Comparison of ENCODE assay signal across 16 cellular contexts in genomic region chr13:106114981-106115554, GRCh38.
"Had no signal": no experiment of that assay in that cellular context is flagged by ENCODE, and none has a peak within 500 bp of the region (broad histone marks: within the 10 kb centered on the region; RNA-seq: fewer than 3 reads in every experiment).

No MANE protein-coding gene starts in this region.

- H3K4me3 Mint-ChIP-seq: naive thymus-derived CD8-positive, alpha-beta T cell; stimulated activated memory B cell treated with anti-CD40 and anti-IgM and Interleukin-4, amounts not matched to agents 10 μg/mL and 1 μg/mL and 100 μg/mL, for 72 hours; T-cell had no signal

- H3K4me1 Mint-ChIP-seq: naive thymus-derived CD8-positive, alpha-beta T cell; stimulated activated memory B cell treated with anti-CD40 and anti-IgM and Interleukin-4, amounts not matched to agents 10 μg/mL and 1 μg/mL and 100 μg/mL, for 72 hours; T-cell had no signal

- ATAC-seq: activated naive CD4-positive, alpha-beta T cell treated with anti-CD3 and anti-CD28 coated beads, Interleukin-2, amount 50 U/mL, for 72 hours; left ventricle myocardium superior; naive thymus-derived CD8-positive, alpha-beta T cell; stimulated activated memory B cell treated with anti-CD40 and anti-IgM and Interleukin-4, amounts not matched to agents 10 μg/mL and 1 μg/mL and 100 μg/mL, for 72 hours; T-cell had no signal

- DNase-seq: activated CD4-positive, CD25-positive, alpha-beta regulatory T cell treated with anti-CD3 and anti-CD28 coated beads, Interleukin-2, amount 50 U/mL, for 72 hours; activated effector memory CD4-positive, alpha-beta T cell treated with Interleukin-2 at 50 U/mL for 16 hours; brain microvascular endothelial cell; effector CD8-positive, alpha-beta T cell; islet precursor cell; left ventricle myocardium superior; mesenchymal stem cell; naive thymus-derived CD8-positive, alpha-beta T cell; posterior cingulate gyrus; retina; stimulated activated CD4-positive, alpha-beta T cell treated with anti-CD3 and anti-CD28 coated beads, Interleukin-2, amount 100 ng/mL, for 48 hours; T-cell; T1000 had no signal

- H3K36me3 ChIP-seq: brain microvascular endothelial cell, neutrophil had no signal

- H3K27me3 Mint-ChIP-seq: stimulated activated memory B cell treated with anti-CD40 and anti-IgM and Interleukin-4, amounts not matched to agents 10 μg/mL and 1 μg/mL and 100 μg/mL, for 72 hours had no signal

- H3K36me3 Mint-ChIP-seq: activated naive CD4-positive, alpha-beta T cell treated with anti-CD3 and anti-CD28 coated beads, Interleukin-2, amount 50 U/mL, for 72 hours; naive thymus-derived CD8-positive, alpha-beta T cell; stimulated activated memory B cell treated with anti-CD40 and anti-IgM and Interleukin-4, amounts not matched to agents 10 μg/mL and 1 μg/mL and 100 μg/mL, for 72 hours; T-cell had no signal

- H3K9me3 Mint-ChIP-seq: stimulated activated memory B cell treated with anti-CD40 and anti-IgM and Interleukin-4, amounts not matched to agents 10 μg/mL and 1 μg/mL and 100 μg/mL, for 72 hours had no signal

- H3K27ac Mint-ChIP-seq: activated naive CD4-positive, alpha-beta T cell treated with anti-CD3 and anti-CD28 coated beads, Interleukin-2, amount 50 U/mL, for 72 hours; naive thymus-derived CD8-positive, alpha-beta T cell; stimulated activated memory B cell treated with anti-CD40 and anti-IgM and Interleukin-4, amounts not matched to agents 10 μg/mL and 1 μg/mL and 100 μg/mL, for 72 hours; T-cell had no signal

- H3K27me3 ChIP-seq: brain microvascular endothelial cell, neutrophil had no signal

- H3K27ac ChIP-seq: brain microvascular endothelial cell, neutrophil had no signal

- H3K9me3 ChIP-seq: neutrophil had no signal
